Comparison of ENCODE assay signal across 20 cellular contexts in genomic region chr16:86610779-86611516, GRCh38. TPM values are rescaled to one million over a fixed set of nuclear protein-coding genes. Genes with fewer than 3 reads are reported as not detected.
DNase-seq lines count a peak whose midpoint lies in the region; ATAC-seq and TF ChIP-seq lines count a peak whose summit lies in the region.
"Had no signal": no experiment of that assay in that cellular context is flagged by ENCODE, and none has a peak within 500 bp of the region (broad histone marks: within the 10 kb centered on the region; RNA-seq: fewer than 3 reads in every experiment).

No MANE protein-coding gene starts in this region.

- peak overlapping the region; percentile 48 for H3K9ac ChIP-seq in adipocyte (ENCODE audit: low read length)

- ATAC-seq in heart right ventricle: peak in 6 of 8 donors; percentile 16 to 38 (median 28)
- ATAC-seq: activated CD4-positive, CD25-positive, alpha-beta regulatory T cell treated with anti-CD3 and anti-CD28 coated beads, Interleukin-2, amount 50 U/mL, for 24 hours; gastroesophageal sphincter; GM12878 had no signal

- H3K9me3 ChIP-seq in adipocyte (ENCODE audit: control insufficient read depth, low read length) (no peaks in the 10 kb centered on the region), heart right ventricle (no peaks in the 10 kb centered on the region)
- H3K9me3 ChIP-seq: gastroesophageal sphincter, vagina had no signal

- H3K4me1 ChIP-seq in adipocyte (ENCODE audit: control insufficient read depth, insufficient read depth, low read length) (peaks cover 35% of the 10 kb centered on the region), heart right ventricle (peaks cover 0 to 32% (median 8%) of the 10 kb centered on the region in 9 donors)
- H3K4me1 ChIP-seq: gastroesophageal sphincter, vagina had no signal

- no peak overlapping the region for H3K4me3 Mint-ChIP-seq in osteocyte (ENCODE audit: unreplicated experiment)
- no peak overlapping the region for H3K4me3 Mint-ChIP-seq in activated T-helper 2 cell treated with anti-CD3 and anti-CD28 coated beads, Interferon-gamma antibody, Interleukin-2, Interleukin-4, amounts not matched to agents 10 μg/mL and 5 μg/mL and 100 μg/mL, durations not matched to agents 14 hours and 24 hours and 36 hours (ENCODE audit: low read depth)
- no peak overlapping the region for H3K4me3 Mint-ChIP-seq in nephron progenitor cell

- H3K4me1 Mint-ChIP-seq in osteocyte (ENCODE audit: unreplicated experiment) (peaks cover 47% of the 10 kb centered on the region), nephron progenitor cell (peaks cover 57% of the 10 kb centered on the region)
- no peaks in the 10 kb centered on the region for H3K4me1 Mint-ChIP-seq in activated T-helper 2 cell treated with anti-CD3 and anti-CD28 coated beads, Interferon-gamma antibody, Interleukin-2, Interleukin-4, amounts not matched to agents 10 μg/mL and 5 μg/mL and 100 μg/mL, durations not matched to agents 14 hours and 24 hours and 36 hours (ENCODE audit: low read depth)

- H3K36me3 ChIP-seq in adipocyte (ENCODE audit: control insufficient read depth, insufficient read depth, low read length, severe bottlenecking): no peaks in the 10 kb centered on the region
- no peaks in the 10 kb centered on the region for H3K36me3 ChIP-seq in heart right ventricle
- H3K36me3 ChIP-seq: cardiac muscle cell, gastroesophageal sphincter, vagina had no signal

- TF ChIP-seq CTCF in heart right ventricle (IDR thresholded peaks at IDR 0.05): no peak
- TF ChIP-seq CTCF in osteocyte (IDR thresholded peaks at IDR 0.05): no peak
- no peak for TF ChIP-seq CTCF in nephron progenitor cell (IDR thresholded peaks at IDR 0.05)

- intact Hi-C loops in heart right ventricle (cut with DNase I): loop anchor here in 1 of 10 donors (5.0 kb wide), 1 partner anchor 34 kb away; the partner anchor contains the start of gene FOXL1
- intact Hi-C loops in activated T-helper 2 cell treated with anti-CD3 and anti-CD28 coated beads, Interferon-gamma antibody, Interleukin-2, Interleukin-4, amounts not matched to agents 10 μg/mL and 5 μg/mL and 100 μg/mL, durations not matched to agents 14 hours and 24 hours and 36 hours (cut with micrococcal nuclease): no loop called here

- 54 to 60% methylated on average over 17 of the region's 17 CpGs for WGBS in heart right ventricle, 2 donors

- H3K36me3 Mint-ChIP-seq in osteocyte (ENCODE audit: unreplicated experiment) (peaks cover 5% of the 10 kb centered on the region), nephron progenitor cell (ENCODE audit: low read depth) (no peaks in the 10 kb centered on the region)
- no peaks in the 10 kb centered on the region for H3K36me3 Mint-ChIP-seq in activated T-helper 2 cell treated with anti-CD3 and anti-CD28 coated beads, Interferon-gamma antibody, Interleukin-2, Interleukin-4, amounts not matched to agents 10 μg/mL and 5 μg/mL and 100 μg/mL, durations not matched to agents 14 hours and 24 hours and 36 hours (ENCODE audit: low read depth)

- peak overlapping the region in 9 of 10 donors; percentile 32 to 77 (median 67) for H3K27ac ChIP-seq in heart right ventricle
- H3K27ac ChIP-seq: cardiac muscle cell, vagina had no signal

- H3K27ac Mint-ChIP-seq in osteocyte (ENCODE audit: unreplicated experiment) (peak overlapping the region; percentile 97), nephron progenitor cell (no peak overlapping the region)
- H3K27ac Mint-ChIP-seq in activated T-helper 2 cell treated with anti-CD3 and anti-CD28 coated beads, Interferon-gamma antibody, Interleukin-2, Interleukin-4, amounts not matched to agents 10 μg/mL and 5 μg/mL and 100 μg/mL, durations not matched to agents 14 hours and 24 hours and 36 hours: no peak overlapping the region

- H3K27me3 ChIP-seq in adipocyte (replicated peaks; ENCODE audit: control insufficient read depth, insufficient read depth, low read length): no peaks in the 10 kb centered on the region
- peaks cover 0 to 29% (median 9%) of the 10 kb centered on the region in 7 donors for H3K27me3 ChIP-seq in heart right ventricle
- H3K27me3 ChIP-seq: cardiac muscle cell, vagina had no signal

- H3K27me3 Mint-ChIP-seq in osteocyte (ENCODE audit: unreplicated experiment) (no peaks in the 10 kb centered on the region), nephron progenitor cell (ENCODE audit: low read depth, poor library complexity) (peaks cover 11% of the 10 kb centered on the region)
- H3K27me3 Mint-ChIP-seq in activated T-helper 2 cell treated with anti-CD3 and anti-CD28 coated beads, Interferon-gamma antibody, Interleukin-2, Interleukin-4, amounts not matched to agents 10 μg/mL and 5 μg/mL and 100 μg/mL, durations not matched to agents 14 hours and 24 hours and 36 hours (ENCODE audit: low read depth): peaks cover 3% of the 10 kb centered on the region

- peak overlapping the region; percentile 15 for H3K4me3 ChIP-seq in adipocyte (ENCODE audit: low read length)
- H3K4me3 ChIP-seq in heart right ventricle: no peak overlapping the region
- H3K4me3 ChIP-seq: cardiac muscle cell, dorsolateral prefrontal cortex, gastroesophageal sphincter, GM12878, vagina had no signal

- H3K9me3 Mint-ChIP-seq in osteocyte (ENCODE audit: unreplicated experiment) (no peaks in the 10 kb centered on the region), nephron progenitor cell (peaks cover 4% of the 10 kb centered on the region)
- no peaks in the 10 kb centered on the region for H3K9me3 Mint-ChIP-seq in activated T-helper 2 cell treated with anti-CD3 and anti-CD28 coated beads, Interferon-gamma antibody, Interleukin-2, Interleukin-4, amounts not matched to agents 10 μg/mL and 5 μg/mL and 100 μg/mL, durations not matched to agents 14 hours and 24 hours and 36 hours

- DNase-seq in adipocyte (ENCODE audit: low read depth) (no peak), heart right ventricle (no peak), osteocyte (ENCODE audit: extremely low spot score, unreplicated experiment) (no peak), nephron progenitor cell (no peak), SIG-M5 (lab: John Stamatoyannopoulos, UW) (no peak), NCI-H1694 (lab: John Stamatoyannopoulos, UW) (no peak)
- no peak for DNase-seq in activated T-helper 2 cell treated with anti-CD3 and anti-CD28 coated beads, Interferon-gamma antibody, Interleukin-2, Interleukin-4, amounts not matched to agents 10 μg/mL and 5 μg/mL and 100 μg/mL, durations not matched to agents 14 hours and 24 hours and 36 hours (ENCODE audit: low spot score)
- DNase-seq: activated naive CD4-positive, alpha-beta T cell; activated T-cell treated with anti-CD3 and anti-CD28 coated beads, Interleukin-2, amount 50 U/mL, for 1 hour; dorsolateral prefrontal cortex; Kasumi-1; NCI-H187 treated with DMSO at 0.1 percent for 48 hours; occipital lobe; OCI-M1; substantia nigra had no signal

RNA-seq across cellular contexts. Expression of gene FOXL1, which starts 32.6 kb away (rescaled TPM):
- 1 to 10 TPM in 3 of 10 donors, under 1 TPM in 7; 0.40 to 1.9 (median 0.84) TPM for total RNA-seq in heart right ventricle
- polyA plus RNA-seq in heart right ventricle: under 1 TPM; 0.78 to 0.95 TPM
- 6.4 and 9.3 TPM in 2 replicates for total RNA-seq in osteocyte
- 0.05 and 0.23 TPM in 2 replicates for total RNA-seq in activated T-helper 2 cell treated with anti-CD3 and anti-CD28 coated beads, Interferon-gamma antibody, Interleukin-2, Interleukin-4, amounts not matched to agents 10 μg/mL and 5 μg/mL and 100 μg/mL, durations not matched to agents 14 hours and 24 hours and 36 hours
- total RNA-seq: GM12878 had no signal

RNA-seq across cellular contexts. Expression of gene FOXC2, which starts 44.3 kb away (rescaled TPM):
- total RNA-seq in heart right ventricle (1 to 10 TPM in 8 of 10 donors, under 1 TPM in 2; 0.66 to 2.2 (median 1.9) TPM), osteocyte (91.8 and 93.4 TPM in 2 replicates)
- polyA plus RNA-seq in heart right ventricle: 1 to 10 TPM; 1.2 to 1.3 TPM
- total RNA-seq in activated T-helper 2 cell treated with anti-CD3 and anti-CD28 coated beads, Interferon-gamma antibody, Interleukin-2, Interleukin-4, amounts not matched to agents 10 μg/mL and 5 μg/mL and 100 μg/mL, durations not matched to agents 14 hours and 24 hours and 36 hours: 0.07 TPM in 1 of 2 replicates, not detected in the other
- total RNA-seq: GM12878 had no signal
- polyA plus RNA-seq: GM12878 had no signal

RNA-seq across cellular contexts. Expression of gene MTHFSD, which starts 55.9 kb away (rescaled TPM):
- total RNA-seq in heart right ventricle (10 to 100 TPM in 8 of 10 donors, 1 to 10 TPM in 2; 8.9 to 13.1 (median 11.4) TPM), osteocyte (12.1 and 14.1 TPM in 2 replicates)
- polyA plus RNA-seq in heart right ventricle: 10 to 100 TPM in 1 of 2 donors, 1 to 10 TPM in 1; 5.1 to 11.3 TPM
- 21.9 and 22.8 TPM in 2 replicates for total RNA-seq in activated T-helper 2 cell treated with anti-CD3 and anti-CD28 coated beads, Interferon-gamma antibody, Interleukin-2, Interleukin-4, amounts not matched to agents 10 μg/mL and 5 μg/mL and 100 μg/mL, durations not matched to agents 14 hours and 24 hours and 36 hours

Comparison
In these comparisons a context has a peak if more than half of its experiments do, and no peak if none do; other contexts are left out.
1. RNA of gene FOXC2, which starts 44.3 kb away (total RNA-seq): 91.8 to 93.4 TPM in osteocyte; 0.66 to 2.2 TPM in heart right ventricle and 0.07 TPM in activated T-helper 2 cell treated with anti-CD3 and anti-CD28 coated beads, Interferon-gamma antibody, Interleukin-2, Interleukin-4, amounts not matched to agents 10 μg/mL and 5 μg/mL and 100 μg/mL, durations not matched to agents 14 hours and 24 hours and 36 hours; every median in the first group is over 10 times any median in the second.